19 cellular contexts compared by ENCODE assay signal in the genomic region with DNA sequence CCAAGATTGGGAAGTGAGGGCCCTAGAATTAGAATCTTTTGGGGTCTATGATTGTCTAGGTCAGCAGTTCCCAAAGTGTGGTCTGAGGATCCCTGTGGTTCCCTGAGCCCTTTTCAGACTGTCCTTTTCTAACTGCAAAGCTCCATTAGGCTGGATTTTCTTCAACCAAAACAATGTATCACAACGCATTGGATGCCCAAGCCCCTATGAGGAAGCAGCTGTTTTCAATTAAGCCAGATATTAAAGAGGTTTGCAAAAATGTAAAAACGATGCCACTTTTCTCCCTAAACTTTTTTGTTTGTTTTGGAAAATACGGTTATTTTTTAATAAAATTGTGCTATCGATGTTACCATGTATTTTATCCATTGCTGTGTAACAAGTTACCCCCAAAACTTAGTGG.
DNase-seq lines count a peak whose midpoint lies in the region; TF ChIP-seq lines count a peak whose summit lies in the region.
"Had no signal": no experiment of that assay in that cellular context is flagged by ENCODE, and none has a peak within 500 bp of the region (broad histone marks: within the 10 kb centered on the region; RNA-seq: fewer than 3 reads in every experiment).

No MANE protein-coding gene starts in this region.

- H3K27ac ChIP-seq in DOHH2 (ENCODE audit: low read depth, low read length) = no peak overlapping the region
- H3K27ac ChIP-seq in trophoblast cell (ENCODE audit: low read depth, low read length) = no peak overlapping the region
- H3K27ac ChIP-seq in tibial nerve = peak overlapping the region in 2 of 4 donors; percentile 83

- H2BK5ac ChIP-seq in trophoblast cell (ENCODE audit: low read depth, low read length, poor library complexity) = no peak overlapping the region

- no peaks in the 10 kb centered on the region for H3K36me3 ChIP-seq in DOHH2 (ENCODE audit: control insufficient read depth, low read length)
- H3K36me3 ChIP-seq in trophoblast cell (ENCODE audit: control insufficient read depth in 1 of 2, insufficient read depth in 2 of 2, low read length in 2 of 2) = no peaks in the 10 kb centered on the region
- no peaks in the 10 kb centered on the region for H3K36me3 ChIP-seq in tibial nerve
- H3K36me3 ChIP-seq: breast epithelium, suprapubic skin had no signal

- no peak overlapping the region for H2BK120ac ChIP-seq in trophoblast cell (ENCODE audit: insufficient read depth, low read length, poor library complexity)

- H3K27me3 ChIP-seq in DOHH2 (ENCODE audit: control insufficient read depth, low read length) (peaks cover 9% of the 10 kb centered on the region), trophoblast cell (ENCODE audit: insufficient read depth, low read length) (no peaks in the 10 kb centered on the region), tibial nerve (no peaks in the 10 kb centered on the region)
- H3K27me3 ChIP-seq: suprapubic skin had no signal

- in situ Hi-C loops in KBM-7 (cut with MboI; ENCODE audit: low pct_unique_long_range_greater_than_20kb, low sequenced_read_pairs) = no loop called here

- H3K4me1 ChIP-seq in DOHH2 (ENCODE audit: control insufficient read depth, low read length) (peaks cover 17% of the 10 kb centered on the region), trophoblast cell (ENCODE audit: control insufficient read depth in 1 of 2, insufficient read depth in 2 of 2, low read length in 2 of 2) (peaks cover 10 to 16% of the 10 kb centered on the region in 2 experiments), tibial nerve (peaks cover 0 to 19% (median 0%) of the 10 kb centered on the region in 4 donors)
- H3K4me1 ChIP-seq: breast epithelium had no signal

- no peak overlapping the region for H3K4ac ChIP-seq in trophoblast cell (ENCODE audit: low read depth, low read length)

- intact Hi-C loops in dendritic cell treated with granulocyte-macrophage colony-stimulating factor and Interleukin-4, amounts not matched to agents 40 ng/mL and 50 ng/mL, for 4 days (cut with micrococcal nuclease) = loop anchor here (5.0 kb wide), 1 partner anchor 91 kb away; no protein-coding TSS in a partner anchor

- H3K36me3 Mint-ChIP-seq in dendritic cell treated with granulocyte-macrophage colony-stimulating factor and Interleukin-4, amounts not matched to agents 40 ng/mL and 50 ng/mL, for 4 days (ENCODE audit: low read depth) = no peaks in the 10 kb centered on the region
- H3K36me3 Mint-ChIP-seq: activated naive CD8-positive, alpha-beta T cell treated with anti-CD3 and anti-CD28 coated beads for 36 hours; immature natural killer cell had no signal

- no peak for TF ChIP-seq CTCF in DOHH2 (IDR thresholded peaks at IDR 0.05; ENCODE audit: low read depth, low read length, poor library complexity, severe bottlenecking)
- TF ChIP-seq CTCF in tibial nerve (IDR thresholded peaks at IDR 0.05) = no peak

- H4K8ac ChIP-seq in trophoblast cell (ENCODE audit: low read depth, low read length) = no peak overlapping the region

- H3K4me3 ChIP-seq in DOHH2 (ENCODE audit: low read length) (peak overlapping the region; percentile 65), trophoblast cell (ENCODE audit: low read depth, low read length) (no peak overlapping the region), tibial nerve (no peak overlapping the region)

- no peak for TF ChIP-seq POLR2A in tibial nerve (IDR thresholded peaks at IDR 0.05)

- H3K9ac ChIP-seq in trophoblast cell (ENCODE audit: low read length) = no peak overlapping the region

- H3K79me1 ChIP-seq in trophoblast cell (ENCODE audit: low read length) = peaks cover 6% of the 10 kb centered on the region

- peaks cover 27% of the 10 kb centered on the region for H3K4me1 Mint-ChIP-seq in dendritic cell treated with granulocyte-macrophage colony-stimulating factor and Interleukin-4, amounts not matched to agents 40 ng/mL and 50 ng/mL, for 4 days (ENCODE audit: low read depth)

- DNase-seq in RPMI7951 (ENCODE audit: low read depth) = peak; percentile 37
- DNase-seq in trophoblast cell = no peak
- no peak for DNase-seq in KBM-7
- DNase-seq in activated CD8-positive, alpha-beta memory T cell treated with anti-CD3 and anti-CD28 coated beads, Interleukin-2, amount 50 U/mL, for 4 hours = no peak
- no peak for DNase-seq in stimulated activated naive CD4-positive, alpha-beta T cell treated with Interleukin-2 at 50 U/mL for 16 hours (lab: John Stamatoyannopoulos, UW)
- no peak for DNase-seq in tibial nerve (ENCODE audit: low spot score in 2 of 2)
- DNase-seq: activated CD4-positive, alpha-beta T cell treated with anti-CD3 and anti-CD28 coated beads, Interleukin-2, amount 10 ng/mL, durations not matched to agents 24 days and 14 days; activated naive CD8-positive, alpha-beta T cell treated with anti-CD3 and anti-CD28 coated beads for 36 hours; CD4-positive, alpha-beta T cell; HCEC 1CT; immature natural killer cell; NCI-H1092; NCI-H187 treated with DMSO at 0.1 percent for 48 hours; NCI-H774; T-helper 17 cell had no signal

- H3F3A ChIP-seq in DOHH2 (ENCODE audit: control insufficient read depth, insufficient read depth) = no peaks in the 10 kb centered on the region

- no peaks in the 10 kb centered on the region for H3K79me2 ChIP-seq in DOHH2 (ENCODE audit: control insufficient read depth, low read length)
- peaks cover 2% of the 10 kb centered on the region for H3K79me2 ChIP-seq in trophoblast cell (ENCODE audit: control insufficient read depth, insufficient read depth, low read length, poor library complexity)

- no peak overlapping the region for H3K18ac ChIP-seq in trophoblast cell (ENCODE audit: low read length)

- no peak overlapping the region for H3K4me3 Mint-ChIP-seq in dendritic cell treated with granulocyte-macrophage colony-stimulating factor and Interleukin-4, amounts not matched to agents 40 ng/mL and 50 ng/mL, for 4 days
- H3K4me3 Mint-ChIP-seq: CD4-positive, alpha-beta T cell; T-helper 17 cell had no signal

- peak overlapping the region; percentile 84 for H3K27ac Mint-ChIP-seq in dendritic cell treated with granulocyte-macrophage colony-stimulating factor and Interleukin-4, amounts not matched to agents 40 ng/mL and 50 ng/mL, for 4 days
- H3K27ac Mint-ChIP-seq: activated CD4-positive, alpha-beta T cell treated with anti-CD3 and anti-CD28 coated beads, Interleukin-2, amount 10 ng/mL, durations not matched to agents 24 days and 14 days; activated naive CD8-positive, alpha-beta T cell treated with anti-CD3 and anti-CD28 coated beads for 36 hours; CD4-positive, alpha-beta T cell; immature natural killer cell; T-helper 17 cell had no signal

- no peaks in the 10 kb centered on the region for H3K9me3 Mint-ChIP-seq in dendritic cell treated with granulocyte-macrophage colony-stimulating factor and Interleukin-4, amounts not matched to agents 40 ng/mL and 50 ng/mL, for 4 days
- H3K9me3 Mint-ChIP-seq: activated CD4-positive, alpha-beta T cell treated with anti-CD3 and anti-CD28 coated beads, Interleukin-2, amount 10 ng/mL, durations not matched to agents 24 days and 14 days; activated naive CD8-positive, alpha-beta T cell treated with anti-CD3 and anti-CD28 coated beads for 36 hours; CD4-positive, alpha-beta T cell; immature natural killer cell had no signal

- H2BK12ac ChIP-seq in trophoblast cell (ENCODE audit: low read length) = peak overlapping the region; percentile 64

- peak overlapping the region; percentile 46 for H2AK5ac ChIP-seq in trophoblast cell (ENCODE audit: low read length)

- H3K27me3 Mint-ChIP-seq in dendritic cell treated with granulocyte-macrophage colony-stimulating factor and Interleukin-4, amounts not matched to agents 40 ng/mL and 50 ng/mL, for 4 days = peaks cover 8% of the 10 kb centered on the region
- H3K27me3 Mint-ChIP-seq: activated CD4-positive, alpha-beta T cell treated with anti-CD3 and anti-CD28 coated beads, Interleukin-2, amount 10 ng/mL, durations not matched to agents 24 days and 14 days; activated naive CD8-positive, alpha-beta T cell treated with anti-CD3 and anti-CD28 coated beads for 36 hours; CD4-positive, alpha-beta T cell; T-helper 17 cell had no signal

- H3K14ac ChIP-seq in trophoblast cell (ENCODE audit: low read length) = no peak overlapping the region

- WGBS in trophoblast cell (ENCODE audit: extremely low coverage, insufficient coverage, insufficient read length) = no CpG with 5 or more reads among the region's 4 CpGs
- WGBS in tibial nerve, 2 donors = 59 to 66% methylated on average over 4 of the region's 4 CpGs

- H3K9me2 ChIP-seq in DOHH2 (replicated peaks; ENCODE audit: control insufficient read depth, low read length) = no peaks in the 10 kb centered on the region

- H4K12ac ChIP-seq in trophoblast cell (ENCODE audit: low read depth, low read length) = no peak overlapping the region

- no peaks in the 10 kb centered on the region for H4K20me1 ChIP-seq in DOHH2 (ENCODE audit: control insufficient read depth, insufficient read depth, low read depth, low read length)

- H3K23ac ChIP-seq in trophoblast cell (ENCODE audit: low read length) = no peak overlapping the region

- no peak overlapping the region for H4K91ac ChIP-seq in trophoblast cell (ENCODE audit: low read depth, low read length)

- H3K9me3 ChIP-seq in DOHH2 (ENCODE audit: control insufficient read depth, insufficient read depth, low read length) = no peaks in the 10 kb centered on the region
- H3K9me3 ChIP-seq in trophoblast cell (ENCODE audit: insufficient read depth, low read depth, low read length) = no peaks in the 10 kb centered on the region
- no peaks in the 10 kb centered on the region for H3K9me3 ChIP-seq in tibial nerve
- H3K9me3 ChIP-seq: suprapubic skin had no signal

- H3K4me2 ChIP-seq in DOHH2 (ENCODE audit: low read length) (peak overlapping the region; percentile 77), trophoblast cell (ENCODE audit: low read length) (no peak overlapping the region)

- H2AFZ ChIP-seq in trophoblast cell (ENCODE audit: insufficient read depth, low read length, poor library complexity) = no peak overlapping the region

- no peak for TF ChIP-seq EP300 in tibial nerve (IDR thresholded peaks at IDR 0.05)
